In genomic region chr5:74428275-74428674, GRCh38 we compare ENCODE assay signal across 30 cellular contexts.
A peak's percentile ranks its signal among the peaks of the same experiment; 100 is the strongest.
DNase-seq lines count a peak whose midpoint lies in the region; TF ChIP-seq lines count a peak whose summit lies in the region.
"Had no signal": no experiment of that assay in that cellular context is flagged by ENCODE, and none has a peak within 500 bp of the region (broad histone marks: within the 10 kb centered on the region; RNA-seq: fewer than 3 reads in every experiment).

No MANE protein-coding gene starts in this region.

- no peak overlapping the region for H3K4me3 ChIP-seq in HEK293 (ENCODE audit: low read depth, low read length)
- H3K4me3 ChIP-seq: A549; BLaER1; BLaER1 treated with 17β-estradiol and CSF1 and Interleukin-3, amounts not matched to agents 10 nM and 100 nM had no signal

- TF ChIP-seq CTCF in HEK293 (tag by site-specific recombination; IDR thresholded peaks at IDR 0.05), result no peak

- no peaks in the 10 kb centered on the region for H3K36me3 ChIP-seq in HEK293 (ENCODE audit: control insufficient read depth in 2 of 2, insufficient read depth in 1 of 2, low read length in 2 of 2)
- H3K36me3 ChIP-seq: BE2C; BLaER1; BLaER1 treated with 17β-estradiol and CSF1 and Interleukin-3, amounts not matched to agents 10 nM and 100 nM had no signal

- peak; percentile 17 for DNase-seq in DMS 273 (lab: John Stamatoyannopoulos, UW; ENCODE audit: unreplicated experiment)
- DNase-seq in DMS 273 treated with DMSO at 0.1 percent for 48 hours (lab: John Stamatoyannopoulos, UW), result no peak
- peak; percentile 8 for DNase-seq in NCI-H2171 treated with DMSO at 0.1 percent for 48 hours (lab: John Stamatoyannopoulos, UW)
- no peak for DNase-seq in NCI-H2171 (lab: John Stamatoyannopoulos, UW)
- DNase-seq in Kasumi-1 (lab: John Stamatoyannopoulos, UW), result no peak
- DNase-seq: 8988T; ACHN; AML-193; BE2C; C1 segment of cervical spinal cord; Caco-2; Calu3; CD4-positive, alpha-beta memory T cell; CD4-positive, alpha-beta T cell; CD4-positive, CD25-positive, alpha-beta regulatory T cell; CD8-positive, alpha-beta memory T cell; CD8-positive, alpha-beta T cell; COR-L47; DMS153; DMS53; DMS79; DMS79 treated with DMSO at 0.1 percent for 48 hours; DND-41; EL had no signal

- POLR2A ChIA-PET in HEK293 (lab: Yijun Ruan, JAX), result no interaction called here

- CTCF ChIA-PET in HEK293 (lab: Yijun Ruan, JAX), result no interaction called here

- no peak overlapping the region for H3K27ac ChIP-seq in HEK293 (ENCODE audit: extremely low read depth, low read depth, low read length)
- H3K27ac ChIP-seq: 22Rv1; A549; BLaER1; BLaER1 treated with 17β-estradiol and CSF1 and Interleukin-3, amounts not matched to agents 10 nM and 100 nM; C4-2B had no signal

- H3K9me3 ChIP-seq in HEK293 (ENCODE audit: control insufficient read depth, insufficient read depth, low read depth, low read length), result no peaks in the 10 kb centered on the region
- H3K9me3 ChIP-seq: A549 had no signal

- no peaks in the 10 kb centered on the region; the same call in 1 of the 2 replicates for H3K4me1 ChIP-seq in HEK293 (ENCODE audit: control insufficient read depth, insufficient read depth, low read length)
- H3K4me1 ChIP-seq: Caco-2 had no signal

TF ChIP-seq in HEK293, 187 proteins besides CTCF, POLR2A, EP300 and RAD21:
- TF ChIP-seq ZNF10 (tag by site-specific recombination; IDR thresholded peaks at IDR 0.05) (no peak), ZNF266 (tag by site-specific recombination; IDR thresholded peaks at IDR 0.05; ENCODE audit: low read depth) (no peak), ZNF677 (tag by site-specific recombination; IDR thresholded peaks at IDR 0.05) (peak; percentile 90), ZNF621 (tag by site-specific recombination; IDR thresholded peaks at IDR 0.05) (no peak), ZNF362 (tag by site-specific recombination; IDR thresholded peaks at IDR 0.05) (no peak), ZNF768 (tag by site-specific recombination; IDR thresholded peaks at IDR 0.05) (no peak)
- TF ChIP-seq, protein P1, sequence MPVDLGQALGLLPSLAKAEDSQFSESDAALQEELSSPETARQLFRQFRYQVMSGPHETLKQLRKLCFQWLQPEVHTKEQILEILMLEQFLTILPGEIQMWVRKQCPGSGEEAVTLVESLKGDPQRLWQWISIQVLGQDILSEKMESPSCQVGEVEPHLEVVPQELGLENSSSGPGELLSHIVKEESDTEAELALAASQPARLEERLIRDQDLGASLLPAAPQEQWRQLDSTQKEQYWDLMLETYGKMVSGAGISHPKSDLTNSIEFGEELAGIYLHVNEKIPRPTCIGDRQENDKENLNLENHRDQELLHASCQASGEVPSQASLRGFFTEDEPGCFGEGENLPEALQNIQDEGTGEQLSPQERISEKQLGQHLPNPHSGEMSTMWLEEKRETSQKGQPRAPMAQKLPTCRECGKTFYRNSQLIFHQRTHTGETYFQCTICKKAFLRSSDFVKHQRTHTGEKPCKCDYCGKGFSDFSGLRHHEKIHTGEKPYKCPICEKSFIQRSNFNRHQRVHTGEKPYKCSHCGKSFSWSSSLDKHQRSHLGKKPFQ (tag by site-specific recombination; IDR thresholded peaks at IDR 0.05), result no peak
- TF ChIP-seq, protein P2, sequence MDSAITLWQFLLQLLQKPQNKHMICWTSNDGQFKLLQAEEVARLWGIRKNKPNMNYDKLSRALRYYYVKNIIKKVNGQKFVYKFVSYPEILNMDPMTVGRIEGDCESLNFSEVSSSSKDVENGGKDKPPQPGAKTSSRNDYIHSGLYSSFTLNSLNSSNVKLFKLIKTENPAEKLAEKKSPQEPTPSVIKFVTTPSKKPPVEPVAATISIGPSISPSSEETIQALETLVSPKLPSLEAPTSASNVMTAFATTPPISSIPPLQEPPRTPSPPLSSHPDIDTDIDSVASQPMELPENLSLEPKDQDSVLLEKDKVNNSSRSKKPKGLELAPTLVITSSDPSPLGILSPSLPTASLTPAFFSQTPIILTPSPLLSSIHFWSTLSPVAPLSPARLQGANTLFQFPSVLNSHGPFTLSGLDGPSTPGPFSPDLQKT (IDR thresholded peaks at IDR 0.05; ENCODE audit: borderline replicate concordance, low read depth, low read length), result no peak

Comparison
In these comparisons a context has a peak if more than half of its experiments do, and no peak if none do; other contexts are left out.
1. DNase-seq: peak in DMS 273 (single experiment) and NCI-H2171 treated with DMSO at 0.1 percent for 48 hours (single experiment); none in DMS 273 treated with DMSO at 0.1 percent for 48 hours (single experiment), NCI-H2171 (single experiment) and Kasumi-1 (0 of 2).